In the genomic region with DNA sequence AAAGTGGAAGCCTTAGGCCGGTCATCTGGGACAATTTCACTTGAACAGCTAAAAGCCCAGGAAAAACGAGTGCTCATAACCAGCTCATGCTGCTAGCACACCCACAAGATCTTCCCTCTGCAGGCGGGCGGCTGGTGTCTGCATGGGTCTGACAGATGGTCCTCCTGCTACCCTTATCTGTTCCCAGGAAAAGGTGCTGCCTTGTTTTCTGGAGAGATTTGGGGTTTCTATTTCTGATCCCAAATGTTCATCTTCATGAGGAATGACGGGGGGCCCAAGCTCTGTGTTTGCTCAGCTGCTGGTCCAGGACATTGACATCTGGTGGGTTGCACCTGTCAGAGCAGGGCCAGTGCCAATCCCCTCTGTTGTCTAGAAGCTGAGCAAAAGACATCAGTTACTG, we compare ENCODE assay signal across 18 cellular contexts.
A peak's percentile ranks its signal among the peaks of the same experiment; 100 is the strongest.
DNase-seq lines count a peak whose midpoint lies in the region; ATAC-seq and TF ChIP-seq lines count a peak whose summit lies in the region.
"Had no signal": no experiment of that assay in that cellular context is flagged by ENCODE, and none has a peak within 500 bp of the region (broad histone marks: within the 10 kb centered on the region; RNA-seq: fewer than 3 reads in every experiment).

No MANE protein-coding gene starts in this region.

- 85% methylated on average over 5 of the region's 5 CpGs for WGBS in mesenchymal stem cell

- no peak for TF ChIP-seq CTCF in glutamatergic neuron (IDR thresholded peaks at IDR 0.05; ENCODE audit: partially characterized antibody, unreplicated experiment)
- no peak for TF ChIP-seq CTCF in progenitor cell of endocrine pancreas (IDR thresholded peaks at IDR 0.05; ENCODE audit: unreplicated experiment)

- H3K9me3 ChIP-seq in mesenchymal stem cell (ENCODE audit: control insufficient read depth, low read length): no peaks in the 10 kb centered on the region
- H3K9me3 ChIP-seq: BLaER1, breast epithelium, pancreas, thyroid gland had no signal

- H3K18ac ChIP-seq in mesenchymal stem cell (ENCODE audit: low read depth in 1 of 2, low read length in 2 of 2): no peak overlapping the region

- H4K8ac ChIP-seq in mesenchymal stem cell (ENCODE audit: low read length): no peak overlapping the region

- H3K14ac ChIP-seq in mesenchymal stem cell (ENCODE audit: low read length in 2 of 2): no peak overlapping the region

- H3K79me1 ChIP-seq in mesenchymal stem cell (replicated peaks; ENCODE audit: low read length, poor library complexity, severe bottlenecking): peaks cover 8% of the 10 kb centered on the region

- H3K4me1 Mint-ChIP-seq in glutamatergic neuron (ENCODE audit: low read depth, unreplicated experiment) (peaks cover 59% of the 10 kb centered on the region), progenitor cell of endocrine pancreas (ENCODE audit: low read depth) (peaks cover 19% of the 10 kb centered on the region)

- H3K4me3 Mint-ChIP-seq in glutamatergic neuron (ENCODE audit: unreplicated experiment): peak overlapping the region; percentile 80
- no peak overlapping the region for H3K4me3 Mint-ChIP-seq in progenitor cell of endocrine pancreas (ENCODE audit: low read depth)
- H3K4me3 Mint-ChIP-seq: activated naive CD8-positive, alpha-beta T cell treated with anti-CD3 and anti-CD28 coated beads, Interleukin-2, amount 10 ng/mL, durations not matched to agents 7 days and 5 days; activated T-cell treated with anti-CD3 and anti-CD28 coated beads, Interleukin-2, amount 50 U/mL, for 4 hours; effector memory CD8-positive, alpha-beta T cell had no signal

- no peak for ATAC-seq in GM18867 (IDR thresholded peaks at IDR 0.05; ENCODE audit: unreplicated experiment)
- ATAC-seq: activated T-cell treated with anti-CD3 and anti-CD28 coated beads, Interleukin-2, amount 50 U/mL, for 4 hours; effector memory CD8-positive, alpha-beta T cell had no signal

- no peak overlapping the region for H2AFZ ChIP-seq in mesenchymal stem cell (ENCODE audit: low read depth, low read length)
- H2AFZ ChIP-seq: hepatocyte had no signal

- H4K91ac ChIP-seq in mesenchymal stem cell (ENCODE audit: low read length): no peak overlapping the region

- H3K36me3 ChIP-seq in mesenchymal stem cell (ENCODE audit: control insufficient read depth in 1 of 2, insufficient read depth in 2 of 2, low read depth in 1 of 2, low read length in 2 of 2): peaks cover 4 to 18% of the 10 kb centered on the region in 2 experiments
- H3K36me3 ChIP-seq: breast epithelium, pancreas, thyroid gland had no signal

- no peak overlapping the region for H2BK120ac ChIP-seq in mesenchymal stem cell (ENCODE audit: low read depth, low read length)

- no peak overlapping the region for H2AK5ac ChIP-seq in mesenchymal stem cell (ENCODE audit: low read length, severe bottlenecking)

- H3K9me3 Mint-ChIP-seq in glutamatergic neuron (ENCODE audit: unreplicated experiment) (peaks cover 23% of the 10 kb centered on the region), progenitor cell of endocrine pancreas (ENCODE audit: low read depth) (no peaks in the 10 kb centered on the region)
- H3K9me3 Mint-ChIP-seq: activated naive CD8-positive, alpha-beta T cell treated with anti-CD3 and anti-CD28 coated beads, Interleukin-2, amount 10 ng/mL, durations not matched to agents 7 days and 5 days; activated T-cell treated with anti-CD3 and anti-CD28 coated beads, Interleukin-2, amount 50 U/mL, for 4 hours; effector memory CD8-positive, alpha-beta T cell had no signal

- H3K9ac ChIP-seq in mesenchymal stem cell (ENCODE audit: low read length): no peak overlapping the region
- H3K9ac ChIP-seq: BLaER1 had no signal

- no peak overlapping the region for H2BK12ac ChIP-seq in mesenchymal stem cell (ENCODE audit: low read length in 2 of 2)

- H3K36me3 Mint-ChIP-seq in glutamatergic neuron (ENCODE audit: unreplicated experiment) (no peaks in the 10 kb centered on the region), progenitor cell of endocrine pancreas (ENCODE audit: insufficient read depth) (no peaks in the 10 kb centered on the region)

- H3K27me3 ChIP-seq in mesenchymal stem cell (ENCODE audit: control insufficient read depth in 1 of 2, insufficient read depth in 1 of 2, low read length in 2 of 2): no peaks in the 10 kb centered on the region
- H3K27me3 ChIP-seq: BLaER1, breast epithelium, hepatocyte, pancreas, thyroid gland had no signal

- no peak overlapping the region for H3K23ac ChIP-seq in mesenchymal stem cell (ENCODE audit: low read length in 2 of 2)

- peaks cover 5% of the 10 kb centered on the region for H3K4me1 ChIP-seq in mesenchymal stem cell (ENCODE audit: control insufficient read depth, insufficient read depth, low read depth, low read length)
- H3K4me1 ChIP-seq: breast epithelium, pancreas, thyroid gland had no signal

- no peak overlapping the region for H3K4me3 ChIP-seq in mesenchymal stem cell (ENCODE audit: insufficient read depth in 1 of 2, low read depth in 1 of 2, low read length in 2 of 2)
- H3K4me3 ChIP-seq: BLaER1, breast epithelium, hepatocyte, pancreas, thyroid gland had no signal

- H2BK5ac ChIP-seq in mesenchymal stem cell (ENCODE audit: low read depth, low read length, poor library complexity, severe bottlenecking): no peak overlapping the region

- no peak overlapping the region for H2BK15ac ChIP-seq in mesenchymal stem cell (ENCODE audit: low read depth, poor library complexity, severe bottlenecking)

- H3K27ac Mint-ChIP-seq in glutamatergic neuron (ENCODE audit: unreplicated experiment): peak overlapping the region; percentile 96
- H3K27ac Mint-ChIP-seq in progenitor cell of endocrine pancreas: no peak overlapping the region
- H3K27ac Mint-ChIP-seq: effector memory CD8-positive, alpha-beta T cell had no signal

- H3K27me3 Mint-ChIP-seq in glutamatergic neuron (ENCODE audit: unreplicated experiment) (peaks cover 18% of the 10 kb centered on the region), progenitor cell of endocrine pancreas (no peaks in the 10 kb centered on the region)
- H3K27me3 Mint-ChIP-seq: activated naive CD8-positive, alpha-beta T cell treated with anti-CD3 and anti-CD28 coated beads, Interleukin-2, amount 10 ng/mL, durations not matched to agents 7 days and 5 days; effector memory CD8-positive, alpha-beta T cell had no signal

- H3K4me2 ChIP-seq in mesenchymal stem cell (ENCODE audit: low read length, poor library complexity, severe bottlenecking): no peak overlapping the region
- H3K4me2 ChIP-seq: BLaER1, hepatocyte had no signal

- no peak overlapping the region for H3K27ac ChIP-seq in mesenchymal stem cell (ENCODE audit: low read length, poor library complexity, severe bottlenecking)
- H3K27ac ChIP-seq: BLaER1, breast epithelium, hepatocyte, pancreas, thyroid gland had no signal

- no peak overlapping the region for H3K4ac ChIP-seq in mesenchymal stem cell (ENCODE audit: low read depth in 1 of 2, low read length in 2 of 2)

- DNase-seq in COR-L47 (lab: John Stamatoyannopoulos, UW) (peak; percentile 78), LHCN-M2 (ENCODE audit: low read depth) (peak; percentile 61), NCI-H748 treated with DMSO at 0.1 percent for 48 hours (lab: John Stamatoyannopoulos, UW) (peak; percentile 67), glutamatergic neuron (peak; percentile 68), mesenchymal stem cell (no peak), progenitor cell of endocrine pancreas (ENCODE audit: low spot score, unreplicated experiment) (no peak)
- DNase-seq: activated CD4-positive, alpha-beta T cell treated with anti-CD3 and anti-CD28 coated beads, Interleukin-2, amount 50 U/mL, for 48 hours; activated naive CD8-positive, alpha-beta T cell treated with anti-CD3 and anti-CD28 coated beads, Interleukin-2, amount 10 ng/mL, durations not matched to agents 7 days and 5 days; activated T-cell treated with anti-CD3 and anti-CD28 coated beads, Interleukin-2, amount 50 U/mL, for 4 hours; DMS79 treated with DMSO at 0.1 percent for 48 hours; effector memory CD8-positive, alpha-beta T cell; pancreas; small intestine; thyroid gland had no signal

Comparison
In these comparisons a context has a peak if more than half of its experiments do, and no peak if none do; other contexts are left out.
1. DNase-seq: peak in COR-L47 (single experiment), LHCN-M2 (single experiment), NCI-H748 treated with DMSO at 0.1 percent for 48 hours (single experiment) and glutamatergic neuron (single experiment); none in mesenchymal stem cell (single experiment) and progenitor cell of endocrine pancreas (single experiment).